Comparison of ENCODE assay signal across 31 cellular contexts in genomic region chr20:977021-977420, GRCh38. TPM values are rescaled to one million over a fixed set of nuclear protein-coding genes. Genes with fewer than 3 reads are reported as not detected.
"Had no signal": no experiment of that assay in that cellular context is flagged by ENCODE, and none has a peak within 500 bp of the region (broad histone marks: within the 10 kb centered on the region; RNA-seq: fewer than 3 reads in every experiment).

No MANE protein-coding gene starts in this region.

- H3K36me3 ChIP-seq: stomach, suprapubic skin, thoracic aorta, tibial artery, tibial nerve, transverse colon, upper lobe of left lung, upper lobe of right lung, uterus, vagina had no signal

- H3K9me3 ChIP-seq: stomach, suprapubic skin, testis, thoracic aorta, tibial artery, tibial nerve, transverse colon, upper lobe of left lung, upper lobe of right lung, uterus, vagina had no signal

- DNase-seq: stimulated activated CD4-positive, alpha-beta T cell treated with anti-CD3 and anti-CD28 coated beads, Interleukin-2, amount 100 ng/mL, for 48 hours; stimulated activated CD4-positive, alpha-beta T cell treated with anti-CD3 and anti-CD28 coated beads, Interleukin-4, amount 100 ng/mL, for 1 hour; stimulated activated CD4-positive, alpha-beta T cell treated with anti-CD3 and anti-CD28 coated beads, Interleukin-4, amount 100 ng/mL, for 24 hours; stimulated activated CD4-positive, alpha-beta T cell treated with anti-CD3 and anti-CD28 coated beads, Interleukin-4, amount 100 ng/mL, for 4 hours; stimulated activated CD8-positive, alpha-beta memory T cell treated with anti-CD3 and anti-CD28 coated beads, Interleukin-4, amount 100 ng/mL, for 48 hours; stimulated activated naive B cell treated with anti-CD40 and anti-IgM and Interleukin-4, amounts not matched to agents 10 μg/mL and 1 μg/mL and 100 μg/mL, for 72 hours; stimulated activated naive CD4-positive, alpha-beta T cell; stimulated activated naive CD4-positive, alpha-beta T cell treated with Interleukin-2 at 50 U/mL for 16 hours; stimulated activated naive CD8-positive, alpha-beta T cell treated with anti-CD3 and anti-CD28 coated beads, Interleukin-15, amount 100 ng/mL, for 72 hours; stimulated activated naive CD8-positive, alpha-beta T cell treated with anti-CD3 and anti-CD28 coated beads, Interleukin-15, Interleukin-2, amounts not matched to agents 100 U/mL and 50 U/mL, for 24 hours; stomach; substantia nigra; testis; tibial artery; transverse colon; trophoblast cell; upper lobe of left lung; upper lobe of right lung; uterus had no signal

- H3K27ac ChIP-seq: stomach, suprapubic skin, testis, thoracic aorta, tibial artery, tibial nerve, transverse colon, upper lobe of left lung, upper lobe of right lung, uterus, vagina had no signal

- H3K4me1 Mint-ChIP-seq: stimulated activated effector memory CD8-positive, alpha-beta T cell treated with anti-CD3 and anti-CD28 coated beads, Interleukin-12 subunit alpha, Interleukin-12 subunit beta, amount 100 ng/mL, for 72 hours; stimulated activated memory B cell treated with anti-CD40 and anti-IgM and Interleukin-4, amounts not matched to agents 10 μg/mL and 1 μg/mL and 100 μg/mL, for 72 hours had no signal

- FAIRE-seq: urothelium cell line had no signal

- H3K36me3 Mint-ChIP-seq: stimulated activated effector memory CD8-positive, alpha-beta T cell treated with anti-CD3 and anti-CD28 coated beads, Interleukin-12 subunit alpha, Interleukin-12 subunit beta, amount 100 ng/mL, for 72 hours; stimulated activated memory B cell treated with anti-CD40 and anti-IgM and Interleukin-4, amounts not matched to agents 10 μg/mL and 1 μg/mL and 100 μg/mL, for 72 hours; stimulated activated naive B cell treated with anti-CD40 and anti-IgM and Interleukin-4, amounts not matched to agents 10 μg/mL and 1 μg/mL and 100 μg/mL, for 72 hours; type B pancreatic cell had no signal

- H3K4me3 ChIP-seq: stomach, suprapubic skin, testis, thoracic aorta, tibial artery, tibial nerve, transverse colon, upper lobe of left lung, upper lobe of right lung, uterus, vagina had no signal

- H3K4me3 Mint-ChIP-seq: stimulated activated effector memory CD8-positive, alpha-beta T cell treated with anti-CD3 and anti-CD28 coated beads, Interleukin-12 subunit alpha, Interleukin-12 subunit beta, amount 100 ng/mL, for 72 hours; stimulated activated memory B cell treated with anti-CD40 and anti-IgM and Interleukin-4, amounts not matched to agents 10 μg/mL and 1 μg/mL and 100 μg/mL, for 72 hours; stimulated activated naive B cell treated with anti-CD40 and anti-IgM and Interleukin-4, amounts not matched to agents 10 μg/mL and 1 μg/mL and 100 μg/mL, for 72 hours; stimulated activated naive CD8-positive, alpha-beta T cell treated with anti-CD3 and anti-CD28 coated beads, Interleukin-15, amount 100 ng/mL, for 72 hours; stimulated activated naive CD8-positive, alpha-beta T cell treated with anti-CD3 and anti-CD28 coated beads, Interleukin-15, Interleukin-2, amounts not matched to agents 100 ng/mL and 50 ng/mL, for 24 hours; type B pancreatic cell had no signal

- H3K27ac Mint-ChIP-seq: stimulated activated effector memory CD8-positive, alpha-beta T cell treated with anti-CD3 and anti-CD28 coated beads, Interleukin-12 subunit alpha, Interleukin-12 subunit beta, amount 100 ng/mL, for 72 hours; stimulated activated memory B cell treated with anti-CD40 and anti-IgM and Interleukin-4, amounts not matched to agents 10 μg/mL and 1 μg/mL and 100 μg/mL, for 72 hours; stimulated activated naive B cell treated with anti-CD40 and anti-IgM and Interleukin-4, amounts not matched to agents 10 μg/mL and 1 μg/mL and 100 μg/mL, for 72 hours; stimulated activated naive CD8-positive, alpha-beta T cell treated with anti-CD3 and anti-CD28 coated beads, Interleukin-15, amount 100 ng/mL, for 72 hours; stimulated activated naive CD8-positive, alpha-beta T cell treated with anti-CD3 and anti-CD28 coated beads, Interleukin-15, Interleukin-2, amounts not matched to agents 100 ng/mL and 50 ng/mL, for 24 hours; type B pancreatic cell had no signal

- ATAC-seq: stimulated activated effector memory CD8-positive, alpha-beta T cell treated with anti-CD3 and anti-CD28 coated beads, Interleukin-12 subunit alpha, Interleukin-12 subunit beta, amount 100 ng/mL, for 72 hours; stimulated activated memory B cell treated with anti-CD40 and anti-IgM and Interleukin-4, amounts not matched to agents 10 μg/mL and 1 μg/mL and 100 μg/mL, for 72 hours; stimulated activated naive B cell treated with anti-CD40 and anti-IgM and Interleukin-4, amounts not matched to agents 10 μg/mL and 1 μg/mL and 100 μg/mL, for 72 hours; stimulated activated naive CD8-positive, alpha-beta T cell treated with anti-CD3 and anti-CD28 coated beads, Interleukin-15, amount 100 ng/mL, for 72 hours; stimulated activated naive CD8-positive, alpha-beta T cell treated with anti-CD3 and anti-CD28 coated beads, Interleukin-15, Interleukin-2, amounts not matched to agents 100 U/mL and 50 U/mL, for 24 hours; upper lobe of right lung had no signal

- H3K4me1 ChIP-seq: stomach, suprapubic skin, testis, tibial artery, tibial nerve, transverse colon, uterus, vagina had no signal

- H3K27me3 ChIP-seq: testis, tibial nerve, upper lobe of left lung, upper lobe of right lung, uterus, vagina had no signal

- H3K9me3 Mint-ChIP-seq: stimulated activated effector memory CD8-positive, alpha-beta T cell treated with anti-CD3 and anti-CD28 coated beads, Interleukin-12 subunit alpha, Interleukin-12 subunit beta, amount 100 ng/mL, for 72 hours; stimulated activated memory B cell treated with anti-CD40 and anti-IgM and Interleukin-4, amounts not matched to agents 10 μg/mL and 1 μg/mL and 100 μg/mL, for 72 hours; stimulated activated naive B cell treated with anti-CD40 and anti-IgM and Interleukin-4, amounts not matched to agents 10 μg/mL and 1 μg/mL and 100 μg/mL, for 72 hours; stimulated activated naive CD8-positive, alpha-beta T cell treated with anti-CD3 and anti-CD28 coated beads, Interleukin-15, amount 100 ng/mL, for 72 hours; stimulated activated naive CD8-positive, alpha-beta T cell treated with anti-CD3 and anti-CD28 coated beads, Interleukin-15, Interleukin-2, amounts not matched to agents 100 ng/mL and 50 ng/mL, for 24 hours; type B pancreatic cell had no signal

RNA-seq across cellular contexts. Expression of gene RSPO4, which starts 25.1 kb away (rescaled TPM):
- total RNA-seq: stomach, temporal lobe, thoracic aorta, transverse colon, ureter, urinary bladder, vagina had no signal
